In genomic region chr19:50702870-50703829, GRCh38 we compare ENCODE assay signal across 1 cellular context.
TF ChIP-seq lines count a peak whose summit lies in the region.

No MANE protein-coding gene starts in this region.

TF ChIP-seq in K562, 482 proteins besides CTCF, POLR2A, EP300 and RAD21:
- TF ChIP-seq TFAP4 (CRISPR knock-in tag; IDR thresholded peaks at IDR 0.05; ENCODE audit: borderline replicate concordance) (no peak), FOSL1 (tag; conservative IDR thresholded peaks at IDR 0.05) (peak; percentile 35; the same call in 1 of the 2 replicates), GABPA (tag; conservative IDR thresholded peaks at IDR 0.05; ENCODE audit: low read depth) (0 out of 2 replicates have a peak, but pooled peaks have one; percentile 39), ZBTB12 (CRISPR knock-in tag; IDR thresholded peaks at IDR 0.05) (no peak), BHLHE40 (IDR thresholded peaks at IDR 0.05; ENCODE audit: low read length) (no peak), ZNF324 (CRISPR knock-in tag; IDR thresholded peaks at IDR 0.05) (no peak), EGR1 (conservative IDR thresholded peaks at IDR 0.05) (0 out of 2 replicates have a peak, but pooled peaks have one; percentile 18), NFIC (IDR thresholded peaks at IDR 0.05) (peak; percentile 30; the same call in 1 of the 2 replicates)
